In the genomic region with DNA sequence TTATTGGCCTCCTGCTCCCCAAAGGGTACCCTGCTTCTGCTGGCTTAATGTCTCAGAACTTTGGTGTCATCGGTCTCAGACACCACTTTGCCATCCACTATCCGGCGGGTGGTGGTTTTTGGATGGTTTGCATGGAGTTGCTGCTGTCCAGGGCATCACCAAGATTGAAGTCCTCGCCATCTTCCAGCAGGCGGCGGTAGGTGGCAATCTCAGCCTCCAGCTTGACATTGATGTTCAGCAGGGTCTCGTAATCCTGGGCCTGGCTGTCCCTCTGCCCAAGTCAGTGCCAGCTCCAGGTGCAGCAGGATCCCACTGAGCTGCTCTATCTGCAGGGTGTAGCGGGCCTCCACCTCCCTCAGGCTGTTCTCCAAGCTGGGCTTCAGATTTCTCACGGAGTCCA, we compare ENCODE assay signal across 9 cellular contexts. TPM values are rescaled to one million over a fixed set of nuclear protein-coding genes. Genes with fewer than 3 reads are reported as not detected.
A peak's percentile ranks its signal among the peaks of the same experiment; 100 is the strongest.
DNase-seq lines count a peak whose midpoint lies in the region; ATAC-seq and TF ChIP-seq lines count a peak whose summit lies in the region.
"Not testable (repeated sequence)": the region's sequence is repeated elsewhere in the genome, so short reads cannot be mapped to it uniquely, and the experiment has no call there.
"Had no signal": no experiment of that assay in that cellular context is flagged by ENCODE, and none has a peak within 500 bp of the region (broad histone marks: within the 10 kb centered on the region; RNA-seq: fewer than 3 reads in every experiment).

No MANE protein-coding gene starts in this region.

- not testable (repeated sequence) for H3K9me3 ChIP-seq in SU-DHL-6 (ENCODE audit: insufficient read depth, low read length); gastrocnemius medialis

- H3K4me3 ChIP-seq in SU-DHL-6 (ENCODE audit: insufficient read depth, low read length, poor library complexity, severe bottlenecking); gastrocnemius medialis: not testable (repeated sequence)

- in situ Hi-C loops in gastrocnemius medialis (cut with MboI; ENCODE audit: low sequenced_read_pairs in 4 of 4): not testable (repeated sequence)

- H3F3A ChIP-seq in SU-DHL-6 (ENCODE audit: insufficient read depth): not testable (repeated sequence)

- not testable (repeated sequence) for H3K9ac ChIP-seq in SU-DHL-6 (ENCODE audit: low read length)

- not testable (repeated sequence) for H3K9me2 ChIP-seq in SU-DHL-6 (replicated peaks; ENCODE audit: insufficient read depth, low read length)

- H2AFZ ChIP-seq in SU-DHL-6 (ENCODE audit: low read depth, low read length, severe bottlenecking): not testable (repeated sequence)

- ATAC-seq in gastrocnemius medialis: peak in 1 of 2 donors; percentile 35

- peaks cover 15% of the 10 kb centered on the region for H3K27me3 Mint-ChIP-seq in chondrocyte (ENCODE audit: low read depth)

- H3K79me2 ChIP-seq in SU-DHL-6 (ENCODE audit: insufficient read depth, low read length): not testable (repeated sequence)

- intact Hi-C loops in gastrocnemius medialis (cut with DNase I; ENCODE audit: low total_unique reads): not testable (repeated sequence)

- H3K36me3 ChIP-seq in SU-DHL-6 (ENCODE audit: low read length); gastrocnemius medialis: not testable (repeated sequence)

- H3K4me3 Mint-ChIP-seq in chondrocyte (ENCODE audit: unreplicated experiment): not testable (repeated sequence)

- H3K9me3 Mint-ChIP-seq in chondrocyte (ENCODE audit: low read depth): not testable (repeated sequence)

- H3K4me1 ChIP-seq in gastrocnemius medialis: not testable (repeated sequence)

- H3K27ac ChIP-seq in SU-DHL-6 (ENCODE audit: low read depth, low read length); gastrocnemius medialis: not testable (repeated sequence)

- H3K27me3 ChIP-seq in SU-DHL-6 (ENCODE audit: low read length); gastrocnemius medialis: not testable (repeated sequence)

- DNase-seq in Daoy (ENCODE audit: low read depth): peak; percentile 37
- DNase-seq in M059J (ENCODE audit: low read depth): peak; percentile 37
- DNase-seq in activated CD8-positive, alpha-beta memory T cell treated with anti-CD3 and anti-CD28 coated beads, Interleukin-2, amount 50 U/mL, for 48 hours: peak; percentile 65
- DNase-seq in chondrocyte (ENCODE audit: low spot score): not testable (repeated sequence)
- peak; percentile 86 for DNase-seq in islet precursor cell
- peak; percentile 50 to 66 for DNase-seq in gastrocnemius medialis
- peak; percentile 37 for DNase-seq in stimulated activated naive CD4-positive, alpha-beta T cell treated with Interleukin-2 at 50 U/mL for 16 hours (lab: John Stamatoyannopoulos, UW)

- TF ChIP-seq CTCF in SU-DHL-6 (IDR thresholded peaks at IDR 0.05; ENCODE audit: insufficient read depth, low read length, poor library complexity, severe bottlenecking) (peak; percentile 34), chondrocyte (IDR thresholded peaks at IDR 0.05) (peak; percentile 75), gastrocnemius medialis (IDR thresholded peaks at IDR 0.05 in 4 of 5, conservative IDR thresholded peaks at IDR 0.05 in 1 of 5) (peak in 3 of 5 experiments; percentile 22 to 57 (median 40))

- H3K4me1 Mint-ChIP-seq in chondrocyte (ENCODE audit: low read depth): not testable (repeated sequence)

- not testable (repeated sequence) for H3K27ac Mint-ChIP-seq in chondrocyte (ENCODE audit: unreplicated experiment)

- H4K20me1 ChIP-seq in SU-DHL-6 (ENCODE audit: low read depth, low read length): not testable (repeated sequence)

- not testable (repeated sequence) for H3K36me3 Mint-ChIP-seq in chondrocyte (ENCODE audit: low read depth)

- TF ChIP-seq POLR2A in gastrocnemius medialis (IDR thresholded peaks at IDR 0.05): not testable (repeated sequence)

- H3K4me2 ChIP-seq in SU-DHL-6 (ENCODE audit: low read depth, low read length, poor library complexity, severe bottlenecking): not testable (repeated sequence)

RNA-seq across cellular contexts. Expression of a gene that starts 9.1 kb away (rescaled TPM):
- total RNA-seq in Daoy (2014; rRNA removed; shearing (Covaris generic)): 1.4 and 3.7 TPM in 2 replicates
- total RNA-seq in M059J (2014; rRNA removed; shearing (Covaris generic)): 1.5 and 4.0 TPM in 2 replicates
- total RNA-seq in chondrocyte: 11.3 to 15.7 TPM (median 12.0 TPM) in 3 replicates
- 100 to 1,000 TPM; 133 to 308 (median 181) TPM for total RNA-seq in gastrocnemius medialis

RNA-seq across cellular contexts. Expression of a gene that starts 28.3 kb away (rescaled TPM):
- not detected in 2 replicates for total RNA-seq in Daoy (2014; rRNA removed; shearing (Covaris generic))
- 0.74 and 1.3 TPM in 2 replicates for total RNA-seq in M059J (2014; rRNA removed; shearing (Covaris generic))
- not detected in 3 replicates for total RNA-seq in chondrocyte
- 1 to 10 TPM in 1 of 4 donors, under 1 TPM in 1, not detected in 2; 0.62 to 1.2 TPM for total RNA-seq in gastrocnemius medialis
- total RNA-seq: T-helper 1 cell treated with Interleukin-12 subunit alpha and Interleukin-12 subunit beta and Interleukin-4 antibody, amounts not matched to agents 30 ng/mL and 1 ng/mL, for 36 hours had no signal

RNA-seq across cellular contexts. Expression of a gene that starts 54.0 kb away (rescaled TPM):
- 611 and 698 TPM in 2 replicates for total RNA-seq in Daoy (2014; rRNA removed; shearing (Covaris generic))
- 490 and 706 TPM in 2 replicates for total RNA-seq in M059J (2014; rRNA removed; shearing (Covaris generic))
- 960 to 1,087 TPM (median 972 TPM) in 3 replicates for total RNA-seq in chondrocyte
- total RNA-seq in gastrocnemius medialis: 1,000 to 10,000 TPM in 2 of 4 donors, 100 to 1,000 TPM in 2; 765 to 1,204 (median 990) TPM
